In the genomic region with DNA sequence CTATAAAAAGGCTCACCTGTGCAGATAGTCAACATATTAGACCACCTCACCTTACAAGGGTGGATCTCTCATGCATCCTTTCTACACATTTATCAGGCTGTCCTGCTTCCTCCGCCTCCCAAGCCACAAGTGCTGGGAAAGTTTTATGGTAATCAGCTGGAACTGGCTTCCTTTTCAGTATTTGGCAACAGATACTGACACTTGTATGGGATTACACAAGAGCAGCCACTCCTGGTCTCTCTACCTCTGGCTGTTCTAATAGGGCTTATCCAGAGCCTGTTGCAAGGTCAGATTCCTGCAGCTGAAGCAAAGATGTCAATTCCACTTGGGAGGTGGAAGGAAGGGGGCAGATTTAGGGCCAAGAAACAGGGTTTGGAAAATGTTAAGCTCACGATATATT, we compare ENCODE assay signal across 17 cellular contexts. TPM values are rescaled to one million over a fixed set of nuclear protein-coding genes. Genes with fewer than 3 reads are reported as not detected.
DNase-seq lines count a peak whose midpoint lies in the region; ATAC-seq and TF ChIP-seq lines count a peak whose summit lies in the region.
"Had no signal": no experiment of that assay in that cellular context is flagged by ENCODE, and none has a peak within 500 bp of the region (broad histone marks: within the 10 kb centered on the region; RNA-seq: fewer than 3 reads in every experiment).

No MANE protein-coding gene starts in this region.

- no peaks in the 10 kb centered on the region for H3K9me3 ChIP-seq in lung (ENCODE audit: control insufficient read depth in 2 of 2, insufficient read depth in 1 of 2, low read length in 1 of 2)
- H3K9me3 ChIP-seq: vagina had no signal

- no peak overlapping the region for H3K27ac ChIP-seq in lung (ENCODE audit: low read depth in 1 of 2, low read length in 1 of 2)
- H3K27ac ChIP-seq: vagina had no signal

- no peak overlapping the region for H3K4me3 ChIP-seq in choroid plexus epithelial cell (ENCODE audit: low read depth, low read length)
- no peak overlapping the region for H3K4me3 ChIP-seq in lung
- H3K4me3 ChIP-seq: vagina had no signal

- peak; percentile 30 for ATAC-seq in lung (ENCODE audit: insufficient read depth, low FRiP score)

- no peaks in the 10 kb centered on the region for H3K36me3 ChIP-seq in lung (ENCODE audit: control insufficient read depth in 2 of 2, insufficient read depth in 2 of 2, low read length in 2 of 2)
- H3K36me3 ChIP-seq: vagina had no signal

- H3K27me3 ChIP-seq in lung (ENCODE audit: control insufficient read depth, insufficient read depth) = no peaks in the 10 kb centered on the region
- H3K27me3 ChIP-seq: vagina had no signal

- TF ChIP-seq CTCF in choroid plexus epithelial cell (conservative IDR thresholded peaks at IDR 0.05; ENCODE audit: low read depth, low read length) (no peak), lung (IDR thresholded peaks at IDR 0.05; ENCODE audit: control extremely low read depth, extremely low read depth) (no peak)

- DNase-seq in AG20443 (ENCODE audit: low spot score) = peak; percentile 29
- DNase-seq in MV-4-11 (lab: John Stamatoyannopoulos, UW) = peak; percentile 6
- peak; percentile 65 for DNase-seq in choroid plexus epithelial cell (ENCODE audit: low read depth)
- DNase-seq in lung (ENCODE audit: low spot score) = peak; percentile 57
- DNase-seq in UCSD-AML1 (lab: John Stamatoyannopoulos, UW; ENCODE audit: unreplicated experiment) = no peak
- no peak for DNase-seq in NK-92 (lab: John Stamatoyannopoulos, UW; ENCODE audit: unreplicated experiment)
- DNase-seq in NCI-H1048 (lab: John Stamatoyannopoulos, UW) = no peak
- DNase-seq in activated CD4-positive, alpha-beta T cell treated with anti-CD3 and anti-CD28 coated beads for 4 hours = no peak
- DNase-seq: activated CD4-positive, alpha-beta memory T cell treated with anti-CD3 and anti-CD28 coated beads, Interleukin-2, amount 10 ng/mL, durations not matched to agents 7 days and 5 days; activated gamma-delta T cell treated with Interleukin-2 at 50 U/mL for 16 hours; DMS153; MM.1S; NCI-H446 treated with DMSO at 0.1 percent for 48 hours; occipital lobe; stimulated activated CD4-positive, alpha-beta T cell treated with anti-CD3 and anti-CD28 coated beads, Interleukin-1b, Interleukin-23, amount 100 ng/mL, for 48 hours; T-helper 9 cell had no signal

- WGBS in lung, 2 donors = 59 to 62% methylated on average over 2 of the region's 2 CpGs

- H3K4me1 ChIP-seq in lung (ENCODE audit: control insufficient read depth in 2 of 2, insufficient read depth in 2 of 2, low read length in 2 of 2) = no peaks in the 10 kb centered on the region

RNA-seq across cellular contexts. Expression of gene GPLD1, which starts 0.5 kb away (rescaled TPM):
- 1 to 10 TPM; 2.2 to 3.8 TPM for total RNA-seq in lung
- polyA plus RNA-seq in lung = 1 to 10 TPM in 1 of 2 donors, under 1 TPM in 1; 0.45 to 1.1 TPM

RNA-seq across cellular contexts. Expression of gene ALDH5A1, which starts 4.9 kb away (rescaled TPM):
- 10 to 100 TPM; 11.2 to 12.8 TPM for total RNA-seq in lung
- 1 to 10 TPM; 3.1 to 7.7 TPM for polyA plus RNA-seq in lung

Comparison
In these comparisons a context has a peak if more than half of its experiments do, and no peak if none do; other contexts are left out.
1. DNase-seq: peak in AG20443 (single experiment), MV-4-11 (single experiment), choroid plexus epithelial cell (single experiment) and lung (single experiment); none in UCSD-AML1 (single experiment), NK-92 (single experiment), NCI-H1048 (single experiment) and activated CD4-positive, alpha-beta T cell treated with anti-CD3 and anti-CD28 coated beads for 4 hours (0 of 2).